16 cellular contexts compared by ENCODE assay signal in the genomic region with DNA sequence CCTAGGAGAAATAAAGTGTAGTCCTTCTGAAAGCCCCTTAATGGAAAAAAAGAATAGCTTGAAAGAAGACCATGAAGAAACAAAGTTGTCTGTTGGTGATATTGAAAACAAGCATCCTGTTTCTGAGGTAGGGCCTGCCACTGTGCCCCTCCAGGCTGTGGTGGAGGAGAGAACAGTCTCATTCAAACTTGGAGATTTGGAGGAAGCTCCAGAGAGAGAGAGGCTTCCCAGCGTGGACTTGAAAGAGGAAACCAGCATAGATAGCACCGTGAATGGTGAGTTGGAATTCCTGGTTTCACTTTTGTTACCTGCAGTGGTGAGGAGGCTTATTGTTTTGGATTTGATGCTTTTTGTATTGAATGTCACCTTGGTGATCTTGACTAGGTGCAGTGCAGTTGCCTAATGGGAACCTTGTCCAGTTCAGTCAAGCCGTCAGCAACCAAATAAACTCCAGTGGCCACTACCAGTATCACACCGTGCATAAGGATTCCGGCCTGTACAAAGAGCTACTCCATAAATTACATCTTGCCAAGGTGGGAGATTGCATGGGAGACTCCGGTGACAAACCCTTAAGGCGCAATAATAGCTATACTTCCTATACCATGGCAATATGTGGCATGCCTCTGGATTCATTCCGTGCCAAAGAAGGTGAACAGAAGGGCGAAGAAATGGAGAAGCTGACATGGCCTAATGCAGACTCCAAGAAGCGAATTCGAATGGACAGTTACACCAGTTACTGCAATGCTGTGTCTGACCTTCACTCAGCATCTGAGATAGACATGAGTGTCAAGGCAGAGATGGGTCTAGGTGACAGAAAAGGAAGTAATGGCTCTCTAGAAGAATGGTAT. TPM values are rescaled to one million over a fixed set of nuclear protein-coding genes. Genes with fewer than 3 reads are reported as not detected.
DNase-seq lines count a peak whose midpoint lies in the region; ATAC-seq and TF ChIP-seq lines count a peak whose summit lies in the region.
"Had no signal": no experiment of that assay in that cellular context is flagged by ENCODE, and none has a peak within 500 bp of the region (broad histone marks: within the 10 kb centered on the region; RNA-seq: fewer than 3 reads in every experiment).

No MANE protein-coding gene starts in this region.

- no peaks in the 10 kb centered on the region for H3K27me3 Mint-ChIP-seq in activated T-cell treated with anti-CD3 and anti-CD28 coated beads, Interleukin-2, amount 50 U/mL, for 72 hours (ENCODE audit: low read depth)
- H3K27me3 Mint-ChIP-seq in activated T-cell treated with anti-CD3 and anti-CD28 coated beads, Interleukin-2, amount 50 U/mL, for 4 hours (ENCODE audit: low read depth), result no peaks in the 10 kb centered on the region
- no peaks in the 10 kb centered on the region for H3K27me3 Mint-ChIP-seq in effector memory CD8-positive, alpha-beta T cell
- no peaks in the 10 kb centered on the region for H3K27me3 Mint-ChIP-seq in progenitor cell of endocrine pancreas

- no peaks in the 10 kb centered on the region for H3K9me3 ChIP-seq in Panc1 (ENCODE audit: control insufficient read depth, insufficient read depth, low read depth, low read length)
- H3K9me3 ChIP-seq: BE2C, right atrium auricular region, stomach had no signal

- no peaks in the 10 kb centered on the region for H3K27me3 ChIP-seq in Panc1 (ENCODE audit: control insufficient read depth, insufficient read depth, low read length)
- H3K27me3 ChIP-seq: BE2C, right atrium auricular region, stomach had no signal

- in situ Hi-C loops in Panc1 (cut with HindIII; ENCODE audit: low pct_unique_long_range_greater_than_20kb, low sequenced_read_pairs), result no loop called here

- no peak for TF ChIP-seq CTCF in Panc1 (IDR thresholded peaks at IDR 0.05)
- no peak for TF ChIP-seq CTCF in progenitor cell of endocrine pancreas (IDR thresholded peaks at IDR 0.05; ENCODE audit: unreplicated experiment)

- intact Hi-C loops in Panc1 (cut with micrococcal nuclease; ENCODE audit: unreplicated experiment), result no loop called here

- H3K27ac Mint-ChIP-seq in activated T-cell treated with anti-CD3 and anti-CD28 coated beads, Interleukin-2, amount 50 U/mL, for 72 hours, result peak overlapping the region; percentile 94
- peak overlapping the region; percentile 54 to 82 for H3K27ac Mint-ChIP-seq in effector memory CD8-positive, alpha-beta T cell
- peak overlapping the region; percentile 57 for H3K27ac Mint-ChIP-seq in progenitor cell of endocrine pancreas

- no peak overlapping the region for H3K27ac ChIP-seq in Panc1 (ENCODE audit: low read length)
- H3K27ac ChIP-seq: right atrium auricular region, stomach had no signal

- DNase-seq in activated T-cell treated with anti-CD3 and anti-CD28 coated beads, Interleukin-2, amount 50 U/mL, for 72 hours, result no peak
- no peak for DNase-seq in activated T-cell treated with anti-CD3 and anti-CD28 coated beads, Interleukin-2, amount 50 U/mL, for 4 hours
- DNase-seq in Panc1 (ENCODE audit: low read depth, low spot score) (no peak), progenitor cell of endocrine pancreas (ENCODE audit: low spot score, unreplicated experiment) (no peak), SKM-1 (lab: John Stamatoyannopoulos, UW; ENCODE audit: unreplicated experiment) (no peak), anterior cingulate cortex (lab: John Stamatoyannopoulos, UW) (no peak)
- DNase-seq in effector memory CD8-positive, alpha-beta T cell, result no peak
- DNase-seq: activated CD4-positive, CD25-positive, alpha-beta regulatory T cell treated with anti-CD3 and anti-CD28 coated beads, Interleukin-2, amount 50 U/mL, for 72 hours; activated naive CD4-positive, alpha-beta T cell treated with anti-CD3 and anti-CD28 coated beads, Interleukin-2, amount 50 U/mL, for 16 hours; BE2C; dermis blood vessel endothelial cell; foreskin fibroblast; GDM1; stomach had no signal

- peaks cover 16 to 54% of the 10 kb centered on the region in 2 donors for H3K36me3 Mint-ChIP-seq in activated T-cell treated with anti-CD3 and anti-CD28 coated beads, Interleukin-2, amount 50 U/mL, for 72 hours (ENCODE audit: insufficient read depth in 2 of 2)
- H3K36me3 Mint-ChIP-seq in activated T-cell treated with anti-CD3 and anti-CD28 coated beads, Interleukin-2, amount 50 U/mL, for 4 hours (ENCODE audit: insufficient read depth), result peaks cover 66% of the 10 kb centered on the region
- H3K36me3 Mint-ChIP-seq in effector memory CD8-positive, alpha-beta T cell (ENCODE audit: insufficient read depth), result peaks cover 100% of the 10 kb centered on the region
- H3K36me3 Mint-ChIP-seq in progenitor cell of endocrine pancreas (ENCODE audit: insufficient read depth), result peaks cover 32% of the 10 kb centered on the region

- H3K4me3 Mint-ChIP-seq in activated T-cell treated with anti-CD3 and anti-CD28 coated beads, Interleukin-2, amount 50 U/mL, for 72 hours, result no peak overlapping the region
- no peak overlapping the region for H3K4me3 Mint-ChIP-seq in activated T-cell treated with anti-CD3 and anti-CD28 coated beads, Interleukin-2, amount 50 U/mL, for 4 hours
- peak overlapping the region; percentile 33 to 34 for H3K4me3 Mint-ChIP-seq in effector memory CD8-positive, alpha-beta T cell
- no peak overlapping the region for H3K4me3 Mint-ChIP-seq in progenitor cell of endocrine pancreas (ENCODE audit: low read depth)

- H3K9me3 Mint-ChIP-seq in activated T-cell treated with anti-CD3 and anti-CD28 coated beads, Interleukin-2, amount 50 U/mL, for 72 hours, result no peaks in the 10 kb centered on the region
- H3K9me3 Mint-ChIP-seq in activated T-cell treated with anti-CD3 and anti-CD28 coated beads, Interleukin-2, amount 50 U/mL, for 4 hours, result no peaks in the 10 kb centered on the region
- no peaks in the 10 kb centered on the region for H3K9me3 Mint-ChIP-seq in effector memory CD8-positive, alpha-beta T cell
- no peaks in the 10 kb centered on the region for H3K9me3 Mint-ChIP-seq in progenitor cell of endocrine pancreas (ENCODE audit: low read depth)

- no peaks in the 10 kb centered on the region for H3K4me1 ChIP-seq in Panc1 (ENCODE audit: control insufficient read depth, insufficient read depth, low read length)
- H3K4me1 ChIP-seq: BE2C, right atrium auricular region had no signal

- ATAC-seq in activated T-cell treated with anti-CD3 and anti-CD28 coated beads, Interleukin-2, amount 50 U/mL, for 72 hours (replicated peaks in 1 of 2), result no peak
- no peak for ATAC-seq in activated T-cell treated with anti-CD3 and anti-CD28 coated beads, Interleukin-2, amount 50 U/mL, for 4 hours
- ATAC-seq in Panc1 (0 out of 2 replicates have a peak, but pooled peaks have one; percentile 52), GM21737 (IDR thresholded peaks at IDR 0.05; ENCODE audit: unreplicated experiment) (no peak)
- no peak for ATAC-seq in effector memory CD8-positive, alpha-beta T cell (replicated peaks)

- CTCF ChIA-PET in Panc1 (lab: Charles Lee), result interaction anchor here (1.0 kb wide), 1 partner anchor 32 kb away, joined by 3 read pairs; no protein-coding TSS in a partner anchor

- no peak overlapping the region for H3K4me3 ChIP-seq in Panc1 (ENCODE audit: low read depth in 2 of 2, low read length in 2 of 2)
- H3K4me3 ChIP-seq: right atrium auricular region, stomach had no signal

- POLR2A ChIA-PET in Panc1 (lab: Charles Lee), result no interaction called here

- peaks cover 62% of the 10 kb centered on the region for H3K36me3 ChIP-seq in Panc1 (ENCODE audit: control insufficient read depth, insufficient read depth, low read length)

- H3K4me1 Mint-ChIP-seq in activated T-cell treated with anti-CD3 and anti-CD28 coated beads, Interleukin-2, amount 50 U/mL, for 72 hours (ENCODE audit: low read depth), result peaks cover 64% of the 10 kb centered on the region
- H3K4me1 Mint-ChIP-seq in activated T-cell treated with anti-CD3 and anti-CD28 coated beads, Interleukin-2, amount 50 U/mL, for 4 hours (ENCODE audit: low read depth), result peaks cover 45% of the 10 kb centered on the region
- peaks cover 40 to 60% of the 10 kb centered on the region in 2 donors for H3K4me1 Mint-ChIP-seq in effector memory CD8-positive, alpha-beta T cell (ENCODE audit: low read depth in 2 of 2)
- no peaks in the 10 kb centered on the region for H3K4me1 Mint-ChIP-seq in progenitor cell of endocrine pancreas (ENCODE audit: low read depth)

- BruUV-seq in Panc1 (replicated peaks; lab: Mats Ljungman, UMichigan), result TSS peak; percentile 34

RNA-seq across cellular contexts. Expression of a gene that starts 13.3 kb away (rescaled TPM):
- 10 to 100 TPM; 54.3 to 66.1 TPM for total RNA-seq in activated T-cell treated with anti-CD3 and anti-CD28 coated beads, Interleukin-2, amount 50 U/mL, for 72 hours
- 10 to 100 TPM; 68.2 to 79.7 (median 71.6) TPM for total RNA-seq in activated T-cell treated with anti-CD3 and anti-CD28 coated beads, Interleukin-2, amount 50 U/mL, for 4 hours
- total RNA-seq in Panc1 (2021; ENCODE audit: unreplicated experiment) (72.0 TPM), progenitor cell of endocrine pancreas (56.0 and 62.0 TPM in 2 replicates)
- 22.8 TPM for polyA plus RNA-seq in Panc1 (2012; ENCODE audit: insufficient read length)

Comparison
In these comparisons a context has a peak if more than half of its experiments do, and no peak if none do; other contexts are left out.
1. H3K4me3 Mint-ChIP-seq: peak in effector memory CD8-positive, alpha-beta T cell (2 of 2); none in activated T-cell treated with anti-CD3 and anti-CD28 coated beads, Interleukin-2, amount 50 U/mL, for 72 hours (0 of 2), activated T-cell treated with anti-CD3 and anti-CD28 coated beads, Interleukin-2, amount 50 U/mL, for 4 hours (single experiment) and progenitor cell of endocrine pancreas (single experiment).
2. Peak in every context shown above with its lines, with median percentiles within 50 percentile points of each other: H3K27ac Mint-ChIP-seq.